Comparison of ENCODE assay signal across 23 cellular contexts in genomic region chr18:27121108-27121507, GRCh38.
DNase-seq lines count a peak whose midpoint lies in the region; ATAC-seq and TF ChIP-seq lines count a peak whose summit lies in the region.
"Had no signal": no experiment of that assay in that cellular context is flagged by ENCODE, and none has a peak within 500 bp of the region (broad histone marks: within the 10 kb centered on the region; RNA-seq: fewer than 3 reads in every experiment).

No MANE protein-coding gene starts in this region.

- no peaks in the 10 kb centered on the region for H3K4me1 ChIP-seq in left ventricle myocardium inferior

- DNase-seq in Right ventricle myocardium inferior (ENCODE audit: missing footprints) (peak; percentile 21), left ventricle myocardium inferior (no peak), astrocyte of the hippocampus (ENCODE audit: low read depth, low spot score) (peak; percentile 3), kidney tubule cell (ENCODE audit: low spot score) (peak; percentile 73), HCEC 1CT (no peak)
- DNase-seq in NK-92 treated with Interleukin-12 subunit alpha and Interleukin-12 subunit beta, amount 100 ng/mL, for 24 hours (lab: John Stamatoyannopoulos, UW) = no peak
- DNase-seq: 8988T; C1 segment of cervical spinal cord; CD8-positive, alpha-beta T cell; GDM1; H7; HFFc6; IMR-90; NCI-H1694; NCI-H2081; NCI-H2171 treated with DMSO at 0.1 percent for 48 hours; NCI-H526; RPMI8226; SIG-M5; SK-N-SH had no signal

- intact Hi-C loops in Right ventricle myocardium inferior (cut with DNase I) = no loop called here
- intact Hi-C loops in left ventricle myocardium inferior (cut with micrococcal nuclease) = no loop called here

- ATAC-seq in Right ventricle myocardium inferior (no peak), HG03095 (IDR thresholded peaks at IDR 0.05; ENCODE audit: unreplicated experiment) (no peak), HG02970 (IDR thresholded peaks at IDR 0.05; ENCODE audit: low FRiP score, unreplicated experiment) (no peak)
- ATAC-seq: CD8-positive, alpha-beta T cell had no signal

- no peak overlapping the region for H3K27ac ChIP-seq in left ventricle myocardium inferior (replicated peaks)
- H3K27ac ChIP-seq: KMS-11 had no signal

- H3K4me3 ChIP-seq in left ventricle myocardium inferior = no peak overlapping the region

- no peaks in the 10 kb centered on the region for H3K27me3 ChIP-seq in left ventricle myocardium inferior (ENCODE audit: low read depth)

- no peak for TF ChIP-seq CTCF in left ventricle myocardium inferior (IDR thresholded peaks at IDR 0.05; ENCODE audit: borderline replicate concordance)

- H3K9me3 ChIP-seq in left ventricle myocardium inferior (replicated peaks) = no peaks in the 10 kb centered on the region
- H3K9me3 ChIP-seq: SK-N-SH had no signal

- no peaks in the 10 kb centered on the region for H3K36me3 ChIP-seq in left ventricle myocardium inferior

Comparison
In these comparisons a context has a peak if more than half of its experiments do, and no peak if none do; other contexts are left out.
1. DNase-seq: peak in Right ventricle myocardium inferior (single experiment), astrocyte of the hippocampus (single experiment) and kidney tubule cell (single experiment); none in left ventricle myocardium inferior (single experiment), NK-92 treated with Interleukin-12 subunit alpha and Interleukin-12 subunit beta, amount 100 ng/mL, for 24 hours (single experiment) and HCEC 1CT (single experiment).